ENCODE assay signal across 9 cellular contexts in genomic region chr3:106176734-106177133, GRCh38.
A peak's percentile ranks its signal among the peaks of the same experiment; 100 is the strongest.
DNase-seq lines count a peak whose midpoint lies in the region; ATAC-seq, FAIRE-seq and TF ChIP-seq lines count a peak whose summit lies in the region.
"Had no signal": no experiment of that assay in that cellular context is flagged by ENCODE, and none has a peak within 500 bp of the region (broad histone marks: within the 10 kb centered on the region; RNA-seq: fewer than 3 reads in every experiment).

No MANE protein-coding gene starts in this region.

- no peak for TF ChIP-seq EP300 in HepG2 (IDR thresholded peaks at IDR 0.05; ENCODE audit: low read depth in 2 of 2, low read length in 2 of 2)
- TF ChIP-seq EP300 in HepG2 (CRISPR knock-in tag; IDR thresholded peaks at IDR 0.05; ENCODE audit: borderline replicate concordance): no peak

- TF ChIP-seq POLR2A in right lobe of liver (IDR thresholded peaks at IDR 0.05) (no peak), HepG2 (IDR thresholded peaks at IDR 0.05; ENCODE audit: insufficient read depth in 1 of 2, low read depth in 2 of 2, low read length in 2 of 2) (no peak)

- no peak overlapping the region for H3K4me2 ChIP-seq in HepG2 (ENCODE audit: low read depth, low read length)

- no peak for TF ChIP-seq RAD21 in HepG2 (CRISPR knock-in tag; IDR thresholded peaks at IDR 0.05)

- H3K27ac Mint-ChIP-seq in natural killer cell: peak overlapping the region; percentile 93

- no peaks in the 10 kb centered on the region for H3K36me3 Mint-ChIP-seq in natural killer cell

- H3K4me1 Mint-ChIP-seq in natural killer cell: peaks cover 42 to 47% of the 10 kb centered on the region in 2 donors

- no peaks in the 10 kb centered on the region for H3K79me2 ChIP-seq in HepG2 (ENCODE audit: insufficient read depth, low read length)

- H3K27ac ChIP-seq in right lobe of liver (no peak overlapping the region), HepG2 (ENCODE audit: extremely low read length, insufficient read depth, low read length) (no peak overlapping the region), dorsolateral prefrontal cortex (no peak overlapping the region)

- no peaks in the 10 kb centered on the region for H3K27me3 ChIP-seq in right lobe of liver
- no peaks in the 10 kb centered on the region for H3K27me3 ChIP-seq in HepG2 (ENCODE audit: control insufficient read depth in 1 of 2, insufficient read depth in 2 of 2, low read length in 2 of 2)
- H3K27me3 ChIP-seq in dorsolateral prefrontal cortex: no peaks in the 10 kb centered on the region

- no peak overlapping the region for H3K9ac ChIP-seq in HepG2 (ENCODE audit: insufficient read depth, low read depth, low read length)

- H3K4me3 Mint-ChIP-seq in natural killer cell: peak overlapping the region; percentile 81

- H3K27me3 Mint-ChIP-seq in natural killer cell (ENCODE audit: low read depth in 2 of 2): no peaks in the 10 kb centered on the region

- FAIRE-seq in HepG2 (lab: Jason Lieb, UNC): no peak
- FAIRE-seq: colon had no signal

- H3K4me3 ChIP-seq in right lobe of liver (no peak overlapping the region), HepG2 (replicated peaks in 1 of 3; ENCODE audit: insufficient read depth in 1 of 3, low read depth in 2 of 3, low read length in 3 of 3) (no peak overlapping the region), dorsolateral prefrontal cortex (peak overlapping the region in 1 of 59 donors; percentile 3)

- no TSS peak for BruUV-seq in HepG2 (replicated peaks; lab: Mats Ljungman, UMichigan)

- intact Hi-C loops in right lobe of liver (cut with DNase I) (no loop called here), HepG2 (cut with micrococcal nuclease; ENCODE audit: unreplicated experiment) (no loop called here), natural killer cell (cut with micrococcal nuclease) (loop anchor here (5.0 to 10.0 kb wide), 4 partner anchors 112 to 309 kb away; partner anchors contain the start of gene CBLB), dorsolateral prefrontal cortex (cut with DNase I) (no loop called here)

- no peaks in the 10 kb centered on the region; the same call in 1 of the 2 replicates for H4K20me1 ChIP-seq in HepG2 (ENCODE audit: insufficient read depth, low read length)

- TF ChIP-seq CTCF in right lobe of liver (IDR thresholded peaks at IDR 0.05) (no peak), HepG2 (CRISPR knock-in tag; IDR thresholded peaks at IDR 0.05) (no peak), natural killer cell (IDR thresholded peaks at IDR 0.05) (no peak), dorsolateral prefrontal cortex (IDR thresholded peaks at IDR 0.05 in 54 of 56, conservative IDR thresholded peaks at IDR 0.05 in 2 of 56; ENCODE audit: low read depth in 1 of 56, partially characterized antibody in 56 of 56) (no peak)

- H2AFZ ChIP-seq in HepG2 (ENCODE audit: low read length): no peak overlapping the region

- no peak for DNase-seq in right lobe of liver
- DNase-seq in HepG2 (ENCODE audit: low spot score): no peak
- DNase-seq in activated CD8-positive, alpha-beta memory T cell treated with anti-CD3 and anti-CD28 coated beads, Interleukin-2, amount 50 U/mL, for 24 hours (ENCODE audit: extremely low read depth): peak; percentile 50
- no peak for DNase-seq in natural killer cell
- no peak for DNase-seq in ACHN
- DNase-seq in DMS79 (lab: John Stamatoyannopoulos, UW): no peak
- DNase-seq in dorsolateral prefrontal cortex: no peak

- CTCF ChIA-PET in HepG2 (lab: Yijun Ruan, JAX; ENCODE audit: low intra/inter-chr PET ratio, low total read pairs): no interaction called here

- H3K4me1 ChIP-seq in right lobe of liver (no peaks in the 10 kb centered on the region), HepG2 (ENCODE audit: insufficient read depth, low read length) (no peaks in the 10 kb centered on the region)

- in situ Hi-C loops in HepG2 (cut with HindIII; ENCODE audit: extremely low pct_ligation_motif_present, low pct_unique_long_range_greater_than_20kb): no loop called here
- in situ Hi-C loops in ACHN (cut with HindIII; ENCODE audit: low pct_ligation_motif_present, low pct_unique_long_range_greater_than_20kb, low sequenced_read_pairs): no loop called here

- POLR2A ChIA-PET in HepG2 (lab: Yijun Ruan, JAX): no interaction called here

- H3K9me3 Mint-ChIP-seq in natural killer cell: no peaks in the 10 kb centered on the region

- WGBS in right lobe of liver (ENCODE audit: insufficient coverage, low coverage, low lambda C conversion rate, missing lambda C conversion rate): 9% methylated on average over 3 of the region's 3 CpGs
- 0% methylated on average over 3 of the region's 3 CpGs for WGBS in HepG2 (ENCODE audit: low lambda C conversion rate)

- H3K9me3 ChIP-seq in right lobe of liver (no peaks in the 10 kb centered on the region), HepG2 (ENCODE audit: low read length) (no peaks in the 10 kb centered on the region)

- H3K36me3 ChIP-seq in right lobe of liver (no peaks in the 10 kb centered on the region), HepG2 (replicated peaks in 1 of 2; ENCODE audit: control insufficient read depth in 1 of 2, insufficient read depth in 2 of 2, low read length in 2 of 2) (no peaks in the 10 kb centered on the region)

- ATAC-seq in right lobe of liver (peak in 3 of 4 donors; percentile 29 to 40 (median 33)), HepG2 (no peak), HG03571 (IDR thresholded peaks at IDR 0.05; ENCODE audit: unreplicated experiment) (peak; percentile 77), natural killer cell (peak; percentile 74 to 78 (median 76))

TF ChIP-seq in HepG2, 621 proteins besides CTCF, POLR2A, EP300 and RAD21 (continues in another document):
- TF ChIP-seq ZNF333 (CRISPR knock-in tag; IDR thresholded peaks at IDR 0.05; ENCODE audit: borderline replicate concordance) (no peak), SP1 (IDR thresholded peaks at IDR 0.05) (no peak), SP1 (CRISPR knock-in tag; IDR thresholded peaks at IDR 0.05) (no peak), IKZF5 (CRISPR knock-in tag; IDR thresholded peaks at IDR 0.05) (no peak), AGO1 (IDR thresholded peaks at IDR 0.05; ENCODE audit: low read depth, low read length, poor library complexity, severe bottlenecking) (no peak), CENPT (CRISPR knock-in tag; IDR thresholded peaks at IDR 0.05; ENCODE audit: low read depth) (no peak), ZNF781 (CRISPR knock-in tag; IDR thresholded peaks at IDR 0.05; ENCODE audit: borderline replicate concordance, not compliant biosample characterization) (no peak), PCBP1 (IDR thresholded peaks at IDR 0.05; ENCODE audit: borderline replicate concordance, low read depth, low read length) (no peak), TFE3 (CRISPR knock-in tag; IDR thresholded peaks at IDR 0.05) (no peak), ZNF761 (CRISPR knock-in tag; conservative IDR thresholded peaks at IDR 0.05) (no peak), YY1 (IDR thresholded peaks at IDR 0.05; ENCODE audit: insufficient read depth, insufficient replicate concordance, low read depth, low read length) (no peak), MIXL1 (CRISPR knock-in tag; IDR thresholded peaks at IDR 0.05) (no peak), ZNF17 (CRISPR knock-in tag; IDR thresholded peaks at IDR 0.05) (no peak), CEBPB (IDR thresholded peaks at IDR 0.05; ENCODE audit: borderline replicate concordance, low read depth, low read length) (no peak), FOXJ3 (CRISPR knock-in tag; IDR thresholded peaks at IDR 0.05; ENCODE audit: borderline replicate concordance) (no peak), IKZF1 (IDR thresholded peaks at IDR 0.05) (no peak), REL (CRISPR knock-in tag; conservative IDR thresholded peaks at IDR 0.05) (no peak), ZNF549 (CRISPR knock-in tag; IDR thresholded peaks at IDR 0.05) (no peak)
